Comparison of ENCODE assay signal across 1 cellular context in the genomic region with DNA sequence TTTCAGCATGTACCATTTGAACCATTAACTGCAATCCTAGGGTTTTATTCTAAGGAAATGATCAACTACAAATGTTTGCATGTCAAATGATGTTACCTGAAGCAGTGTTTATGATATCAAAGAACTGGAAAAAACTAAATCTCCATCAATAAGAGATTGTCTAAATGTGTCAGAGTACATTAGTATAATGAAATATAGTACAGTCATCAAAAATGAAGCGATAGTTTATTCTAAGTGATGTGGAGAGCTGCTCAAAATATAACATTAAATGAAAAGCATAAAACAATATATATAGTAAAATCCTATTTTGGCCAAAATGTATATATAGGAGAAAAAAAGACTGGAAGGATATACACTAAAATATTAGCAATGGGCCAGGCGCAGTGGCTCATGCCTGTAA.
A peak's percentile ranks its signal among the peaks of the same experiment; 100 is the strongest.
TF ChIP-seq lines count a peak whose summit lies in the region.

No MANE protein-coding gene starts in this region.

TF ChIP-seq in HepG2, 621 proteins besides CTCF, POLR2A, EP300 and RAD21:
- TF ChIP-seq MAFK (conservative IDR thresholded peaks at IDR 0.05 in 1 of 2, IDR thresholded peaks at IDR 0.05 in 1 of 2; ENCODE audit: low read length in 2 of 2) (peak; percentile 11 to 35; a peak in 1 of 4 replicates), ZNF776 (CRISPR knock-in tag; IDR thresholded peaks at IDR 0.05) (no peak)
